Comparison of ENCODE assay signal across 14 cellular contexts in the genomic region with DNA sequence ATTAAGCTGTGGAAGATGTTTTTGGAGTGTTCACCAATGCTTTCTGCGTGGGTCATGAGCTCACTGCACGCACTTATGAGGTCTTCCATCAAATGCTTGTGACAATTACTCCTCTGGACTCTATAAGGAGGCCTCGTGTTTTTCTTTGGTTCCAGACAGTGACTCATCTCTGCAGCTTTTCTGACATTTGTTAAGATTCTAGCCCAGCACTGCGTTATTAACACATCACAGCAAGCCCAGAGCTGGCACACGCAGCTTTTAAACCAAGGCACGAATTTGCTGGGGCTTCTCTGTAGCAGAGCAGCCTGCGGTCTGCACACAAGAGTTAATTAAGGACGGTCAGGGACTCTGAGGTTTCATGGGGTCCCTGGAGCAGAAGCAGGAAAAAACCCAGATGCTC. TPM values are rescaled to one million over a fixed set of nuclear protein-coding genes. Genes with fewer than 3 reads are reported as not detected.
DNase-seq lines count a peak whose midpoint lies in the region; ATAC-seq, FAIRE-seq and TF ChIP-seq lines count a peak whose summit lies in the region.
"Had no signal": no experiment of that assay in that cellular context is flagged by ENCODE, and none has a peak within 500 bp of the region (broad histone marks: within the 10 kb centered on the region; RNA-seq: fewer than 3 reads in every experiment).

No MANE protein-coding gene starts in this region.

- intact Hi-C loops in MCF 10A (cut with micrococcal nuclease): no loop called here
- intact Hi-C loops in mammary epithelial cell (cut with micrococcal nuclease): no loop called here

- no peaks in the 10 kb centered on the region for H3K4me1 ChIP-seq in mammary epithelial cell (ENCODE audit: insufficient read depth, low read length)
- H3K4me1 ChIP-seq: tibial artery had no signal

- H3K27me3 ChIP-seq in mammary epithelial cell (ENCODE audit: insufficient read depth, low read length): no peaks in the 10 kb centered on the region
- no peaks in the 10 kb centered on the region for H3K27me3 ChIP-seq in kidney epithelial cell (ENCODE audit: control insufficient read depth, insufficient read depth, low read length)

- no peak overlapping the region for H3K4me3 ChIP-seq in mammary epithelial cell (replicated peaks in 1 of 3; ENCODE audit: insufficient read depth in 1 of 3, low read depth in 2 of 3, low read length in 3 of 3)
- H3K4me3 ChIP-seq in astrocyte of the spinal cord (ENCODE audit: low read depth, low read length): no peak overlapping the region
- no peak overlapping the region for H3K4me3 ChIP-seq in kidney epithelial cell (ENCODE audit: low read depth, low read length)
- H3K4me3 ChIP-seq: tibial artery had no signal

- 68% methylated on average over 8 of the region's 8 CpGs for WGBS in mammary epithelial cell (ENCODE audit: low coverage, missing lambda C conversion rate)

- CTCF ChIA-PET in MCF 10A (lab: Yijun Ruan, JAX): interaction anchor here (0.5 to 0.7 kb wide), 2 partner anchors 209 to 780 kb away, joined by 3 read pairs; no protein-coding TSS in a partner anchor
- CTCF ChIA-PET in mammary epithelial cell (lab: Charles Lee; ENCODE audit: low non-redundant PET): no interaction called here

- TF ChIP-seq CTCF in MCF 10A (IDR thresholded peaks at IDR 0.05; ENCODE audit: unreplicated experiment) (no peak), mammary epithelial cell (conservative IDR thresholded peaks at IDR 0.05 in 1 of 2, IDR thresholded peaks at IDR 0.05 in 1 of 2; ENCODE audit: extremely low read depth in 1 of 2, insufficient read depth in 1 of 2, low read depth in 1 of 2, low read length in 2 of 2) (no peak), astrocyte of the spinal cord (IDR thresholded peaks at IDR 0.05; ENCODE audit: low read depth, low read length) (no peak), kidney epithelial cell (IDR thresholded peaks at IDR 0.05; ENCODE audit: insufficient read depth, low read length, poor library complexity, severe bottlenecking) (no peak)

- no peak overlapping the region for H3K27ac ChIP-seq in mammary epithelial cell (ENCODE audit: insufficient read depth, low read depth, low read length)
- H3K27ac ChIP-seq: tibial artery had no signal

- H3K79me2 ChIP-seq in mammary epithelial cell (ENCODE audit: insufficient read depth, low read length): no peaks in the 10 kb centered on the region

- in situ Hi-C loops in mammary epithelial cell (cut with MboI; ENCODE audit: low sequenced_read_pairs in 2 of 2) (loop anchor here in 1 of 2 donors (25.0 kb wide), 1 partner anchor 795 kb away; no protein-coding TSS in a partner anchor), astrocyte of the spinal cord (cut with HindIII; ENCODE audit: low sequenced_read_pairs) (no loop called here)

- H3K27me3 Mint-ChIP-seq in MCF 10A (ENCODE audit: insufficient read depth, unreplicated experiment): no peaks in the 10 kb centered on the region

- FAIRE-seq in urothelium cell line (lab: Jason Lieb, UNC): no peak
- FAIRE-seq: GM12892 had no signal

- H3K9ac ChIP-seq in mammary epithelial cell (ENCODE audit: insufficient read depth, low read length): no peak overlapping the region

- ATAC-seq in GM18520 (IDR thresholded peaks at IDR 0.05; ENCODE audit: unreplicated experiment): no peak
- ATAC-seq in GM21529 (IDR thresholded peaks at IDR 0.05; ENCODE audit: unreplicated experiment): no peak
- ATAC-seq: left colon had no signal

- H3K36me3 ChIP-seq in mammary epithelial cell (ENCODE audit: insufficient read depth, low read length): no peaks in the 10 kb centered on the region
- no peaks in the 10 kb centered on the region for H3K36me3 ChIP-seq in kidney epithelial cell (ENCODE audit: control insufficient read depth, insufficient read depth, low read length)
- H3K36me3 ChIP-seq: tibial artery had no signal

- no peak overlapping the region for H3K27ac Mint-ChIP-seq in MCF 10A (ENCODE audit: low read depth, unreplicated experiment)
- H3K27ac Mint-ChIP-seq: B cell had no signal

- H3K4me3 Mint-ChIP-seq in MCF 10A (ENCODE audit: unreplicated experiment): no peak overlapping the region
- H3K4me3 Mint-ChIP-seq: B cell had no signal

- no peaks in the 10 kb centered on the region for H3K9me3 ChIP-seq in mammary epithelial cell (replicated peaks; ENCODE audit: insufficient read depth, low read length)
- H3K9me3 ChIP-seq: tibial artery had no signal

- BruUV-seq in MCF 10A (replicated peaks; lab: Mats Ljungman, UMichigan) (no TSS peak), mammary epithelial cell (replicated peaks; lab: Mats Ljungman, UMichigan) (no TSS peak)

- H2AFZ ChIP-seq in mammary epithelial cell (ENCODE audit: low read depth, low read length): no peak overlapping the region

- H3K36me3 Mint-ChIP-seq in MCF 10A (ENCODE audit: insufficient read depth, unreplicated experiment): no peaks in the 10 kb centered on the region

- POLR2A ChIA-PET in MCF 10A (lab: Yijun Ruan, JAX): no interaction called here

- DNase-seq in MCF 10A (ENCODE audit: unreplicated experiment) (peak; percentile 17), mammary epithelial cell (no peak), astrocyte of the spinal cord (ENCODE audit: low read depth, low spot score) (peak; percentile 88), kidney epithelial cell (ENCODE audit: low read depth) (peak; percentile 34), urothelium cell line (ENCODE audit: low spot score) (peak; percentile 8)
- DNase-seq in activated CD4-positive, CD25-positive, alpha-beta regulatory T cell treated with anti-CD3 and anti-CD28 coated beads, Interleukin-2, amount 50 U/mL, for 72 hours: no peak
- DNase-seq: cortex of kidney; left colon; stimulated activated CD4-positive, alpha-beta T cell treated with anti-CD3 and anti-CD28 coated beads, Interleukin-2, amount 100 ng/mL, for 24 hours; tibial artery had no signal

- H4K20me1 ChIP-seq in mammary epithelial cell (ENCODE audit: insufficient read depth, low read length): no peaks in the 10 kb centered on the region

- dilution Hi-C loops in mammary epithelial cell (cut with HindIII; ENCODE audit: low sequenced_read_pairs): no loop called here

- no peaks in the 10 kb centered on the region for H3K9me3 Mint-ChIP-seq in MCF 10A (ENCODE audit: unreplicated experiment)

- no peak overlapping the region for H3K4me2 ChIP-seq in mammary epithelial cell (ENCODE audit: insufficient read depth, low read depth, low read length)

- H3K4me1 Mint-ChIP-seq in MCF 10A (ENCODE audit: insufficient read depth, unreplicated experiment): no peaks in the 10 kb centered on the region
- H3K4me1 Mint-ChIP-seq: B cell had no signal

RNA-seq across cellular contexts. Expression of a gene that starts 16.9 kb away (rescaled TPM):
- total RNA-seq in MCF 10A (2022): not detected in 2 replicates
- 10 to 100 TPM in 1 of 2 donors, under 1 TPM in 1; 0.83 to 75.5 TPM for total RNA-seq in mammary epithelial cell
- polyA plus RNA-seq in mammary epithelial cell: 20.8 TPM
- polyA minus RNA-seq in mammary epithelial cell: 33.5 TPM
- 46.1 and 62.5 TPM in 2 replicates for total RNA-seq in kidney epithelial cell
- total RNA-seq: B cell had no signal

Comparison
In these comparisons a context has a peak if more than half of its experiments do, and no peak if none do; other contexts are left out.
1. DNase-seq: peak in MCF 10A (single experiment), astrocyte of the spinal cord (single experiment), kidney epithelial cell (single experiment) and urothelium cell line (single experiment); none in mammary epithelial cell (single experiment) and activated CD4-positive, CD25-positive, alpha-beta regulatory T cell treated with anti-CD3 and anti-CD28 coated beads, Interleukin-2, amount 50 U/mL, for 72 hours (single experiment).